Comparison of ENCODE assay signal across 8 cellular contexts in genomic region chrX:47194388-47194787, GRCh38. TPM values are rescaled to one million over a fixed set of nuclear protein-coding genes. Genes with fewer than 3 reads are reported as not detected.
A peak's percentile ranks its signal among the peaks of the same experiment; 100 is the strongest.
DNase-seq lines count a peak whose midpoint lies in the region; ATAC-seq and TF ChIP-seq lines count a peak whose summit lies in the region.

No MANE protein-coding gene starts in this region.

- H3K27me3 Mint-ChIP-seq in MCF 10A (ENCODE audit: insufficient read depth, unreplicated experiment), result no peaks in the 10 kb centered on the region

- peaks cover 18% of the 10 kb centered on the region for H3K36me3 Mint-ChIP-seq in MCF 10A (ENCODE audit: insufficient read depth, unreplicated experiment)

- DNase-seq in heart right ventricle, result no peak
- no peak for DNase-seq in Right ventricle myocardium inferior (ENCODE audit: missing footprints)
- no peak for DNase-seq in MCF 10A (ENCODE audit: unreplicated experiment)
- no peak for DNase-seq in occipital lobe (lab: John Stamatoyannopoulos, UW)
- DNase-seq in erythroblast (lab: John Stamatoyannopoulos, UW), result no peak
- no peak for DNase-seq in activated effector memory CD4-positive, alpha-beta T cell treated with Interleukin-2 at 50 U/mL for 16 hours

- H3K36me3 ChIP-seq in heart right ventricle (peaks cover 0 to 34% (median 7%) of the 10 kb centered on the region in 9 donors), mesodermal cell (ENCODE audit: control insufficient read depth, insufficient read depth, low read length) (peaks cover 19% of the 10 kb centered on the region)

- peak overlapping the region; percentile 84 to 98 (median 96) for H3K27ac ChIP-seq in heart right ventricle
- no peak overlapping the region for H3K27ac ChIP-seq in mesodermal cell (ENCODE audit: low read depth, low read length, severe bottlenecking)

- intact Hi-C loops in heart right ventricle (cut with DNase I) (loop anchor here (1.0 to 10.0 kb wide), 6 partner anchors 168 to 460 kb away; partner anchors contain the start of genes ELK1 (in 1 of the 10) and UXT (in 1 of the 10)), Right ventricle myocardium inferior (cut with DNase I) (loop anchor here (5.0 to 10.0 kb wide), 2 partner anchors 450 to 833 kb away; no protein-coding TSS in a partner anchor), MCF 10A (cut with micrococcal nuclease) (loop anchor here (5.0 to 10.0 kb wide), 2 partner anchors 288 to 830 kb away; partner anchors contain the start of gene ZNF41)

- H3K27ac Mint-ChIP-seq in MCF 10A (ENCODE audit: low read depth, unreplicated experiment), result peak overlapping the region; percentile 99

- peaks cover 0 to 24% (median 0%) of the 10 kb centered on the region in 7 donors for H3K27me3 ChIP-seq in heart right ventricle

- WGBS in heart right ventricle, 2 donors, result 3 to 4% methylated on average over 8 of the region's 8 CpGs
- 0 to 21% methylated on average over 2 to 7 of the region's 8 CpGs for WGBS in mesodermal cell (ENCODE audit: insufficient coverage in 2 of 2), 2 experiments

- POLR2A ChIA-PET in MCF 10A (lab: Yijun Ruan, JAX), result interaction anchor here (0.9 to 2.7 kb wide), 7 partner anchors 11 to 289 kb away, joined by 3 to 12 read pairs (median 3); partner anchors contain the start of genes CDK16, NDUFB11, RBM10 and USP11

- H3K4me1 ChIP-seq in heart right ventricle (peaks cover 2 to 70% (median 43%) of the 10 kb centered on the region in 9 donors), mesodermal cell (ENCODE audit: control insufficient read depth, insufficient read depth, low read length, poor library complexity, severe bottlenecking) (peaks cover 15% of the 10 kb centered on the region)

- no peaks in the 10 kb centered on the region for H3K9me3 Mint-ChIP-seq in MCF 10A (ENCODE audit: unreplicated experiment)

- CTCF ChIA-PET in MCF 10A (lab: Yijun Ruan, JAX), result interaction anchor here (0.6 to 1.9 kb wide), 4 partner anchors 15 to 191 kb away, joined by 3 to 6 read pairs (median 4); no protein-coding TSS in a partner anchor

- ATAC-seq in heart right ventricle (no peak), Right ventricle myocardium inferior (no peak), HG03175 (IDR thresholded peaks at IDR 0.05; ENCODE audit: unreplicated experiment) (no peak)

- TF ChIP-seq POLR2A in erythroblast (IDR thresholded peaks at IDR 0.05; ENCODE audit: low read length), result no peak

- H3K9me3 ChIP-seq in heart right ventricle (no peaks in the 10 kb centered on the region), mesodermal cell (ENCODE audit: control insufficient read depth, low read length) (no peaks in the 10 kb centered on the region)

- H3K4me3 ChIP-seq in heart right ventricle (peak overlapping the region; percentile 63 to 99 (median 82)), mesodermal cell (ENCODE audit: extremely low read depth, insufficient read depth, low read length, poor library complexity, severe bottlenecking) (peak overlapping the region; percentile 61)

- peak overlapping the region; percentile 98 for H3K4me3 Mint-ChIP-seq in MCF 10A (ENCODE audit: unreplicated experiment)

- H3K4me1 Mint-ChIP-seq in MCF 10A (ENCODE audit: insufficient read depth, unreplicated experiment), result peaks cover 28% of the 10 kb centered on the region

- TF ChIP-seq CTCF in heart right ventricle (IDR thresholded peaks at IDR 0.05) (no peak), MCF 10A (IDR thresholded peaks at IDR 0.05; ENCODE audit: unreplicated experiment) (no peak)

- no TSS peak for BruUV-seq in MCF 10A (replicated peaks; lab: Mats Ljungman, UMichigan)

RNA-seq across cellular contexts. Expression of gene UBA1, which starts 0.8 kb away (rescaled TPM):
- 100 to 1,000 TPM; 110 to 157 (median 128) TPM for total RNA-seq in heart right ventricle
- polyA plus RNA-seq in heart right ventricle, result 10 to 100 TPM; 90.9 to 99.4 TPM
- total RNA-seq in Right ventricle myocardium inferior, result 93.5 TPM
- total RNA-seq in MCF 10A (2022), result 248 and 293 TPM in 2 replicates
- polyA plus RNA-seq in mesodermal cell (2013, experiment 1 of 2), result 247 TPM
- polyA plus RNA-seq in mesodermal cell (2013, experiment 2 of 2), result 210 TPM
- total RNA-seq in occipital lobe, result 127 TPM

RNA-seq across cellular contexts. Expression of gene CDK16, which starts 24.1 kb away (rescaled TPM):
- 100 to 1,000 TPM; 129 to 193 (median 147) TPM for total RNA-seq in heart right ventricle
- 100 to 1,000 TPM; 110 to 124 TPM for polyA plus RNA-seq in heart right ventricle
- 139 TPM for total RNA-seq in Right ventricle myocardium inferior
- total RNA-seq in MCF 10A (2022), result 138 and 189 TPM in 2 replicates
- polyA plus RNA-seq in mesodermal cell (2013, experiment 1 of 2), result 145 TPM
- 121 TPM for polyA plus RNA-seq in mesodermal cell (2013, experiment 2 of 2)
- 63.5 TPM for total RNA-seq in occipital lobe

RNA-seq across cellular contexts. Expression of gene USP11, which starts 38.4 kb away (rescaled TPM):
- 10 to 100 TPM; 36.4 to 73.0 (median 58.6) TPM for total RNA-seq in heart right ventricle
- 10 to 100 TPM; 20.0 to 25.4 TPM for polyA plus RNA-seq in heart right ventricle
- total RNA-seq in Right ventricle myocardium inferior, result 31.5 TPM
- 19.9 and 20.3 TPM in 2 replicates for total RNA-seq in MCF 10A (2022)
- polyA plus RNA-seq in mesodermal cell (2013, experiment 1 of 2), result 90.5 TPM
- 83.1 TPM for polyA plus RNA-seq in mesodermal cell (2013, experiment 2 of 2)
- total RNA-seq in occipital lobe, result 131 TPM

RNA-seq across cellular contexts. Expression of gene RBM10, which starts 49.4 kb away (rescaled TPM):
- total RNA-seq in heart right ventricle (10 to 100 TPM; 23.1 to 32.1 (median 26.4) TPM), Right ventricle myocardium inferior (28.5 TPM), MCF 10A (2022) (63.3 and 69.5 TPM in 2 replicates), occipital lobe (38.7 TPM)
- 10 to 100 TPM; 26.9 to 27.6 TPM for polyA plus RNA-seq in heart right ventricle
- polyA plus RNA-seq in mesodermal cell (2013, experiment 1 of 2), result 54.0 TPM
- 44.6 TPM for polyA plus RNA-seq in mesodermal cell (2013, experiment 2 of 2)

RNA-seq across cellular contexts. Expression of gene NDUFB11, which starts 49.9 kb away (rescaled TPM):
- total RNA-seq in heart right ventricle, result 100 to 1,000 TPM; 149 to 217 (median 175) TPM
- polyA plus RNA-seq in heart right ventricle, result 100 to 1,000 TPM; 155 to 178 TPM
- 212 TPM for total RNA-seq in Right ventricle myocardium inferior
- 91.8 and 98.5 TPM in 2 replicates for total RNA-seq in MCF 10A (2022)
- polyA plus RNA-seq in mesodermal cell (2013, experiment 1 of 2), result 106 TPM
- 92.0 TPM for polyA plus RNA-seq in mesodermal cell (2013, experiment 2 of 2)
- total RNA-seq in occipital lobe, result 50.4 TPM
